In genomic region chr15:56337084-56337725, GRCh38 we compare ENCODE assay signal across 23 cellular contexts.
"Had no signal": no experiment of that assay in that cellular context is flagged by ENCODE, and none has a peak within 500 bp of the region (broad histone marks: within the 10 kb centered on the region; RNA-seq: fewer than 3 reads in every experiment).

No MANE protein-coding gene starts in this region.

- DNase-seq: activated CD4-positive, alpha-beta memory T cell treated with anti-CD3 and anti-CD28 coated beads, Interleukin-2, amount 10 ng/mL, durations not matched to agents 7 days and 5 days; activated CD4-positive, alpha-beta T cell treated with anti-CD3 and anti-CD28 coated beads, Interleukin-2, amount 10 ng/mL, durations not matched to agents 24 days and 14 days; activated effector memory CD4-positive, alpha-beta T cell treated with Interleukin-2 at 50 U/mL for 16 hours; activated naive CD4-positive, alpha-beta T cell treated with anti-CD3 and anti-CD28 coated beads, Interleukin-2, amount 50 U/mL, for 16 hours; activated T-cell treated with anti-CD3 and anti-CD28 coated beads, Interleukin-2, amount 50 U/mL, for 72 hours; anterior cingulate cortex; body of pancreas; cortex of kidney; erythroblast; foreskin keratinocyte; kidney; lower lobe of right lung; naive thymus-derived CD4-positive, alpha-beta T cell; posterior cingulate gyrus; sigmoid colon; stimulated activated CD4-positive, alpha-beta T cell treated with anti-CD3 and anti-CD28 coated beads, Interleukin-15, amount 100 ng/mL, for 24 hours; transverse colon had no signal

- H3K27ac ChIP-seq: body of pancreas, foreskin keratinocyte, lower lobe of right lung, neural progenitor cell, sigmoid colon, transverse colon had no signal

- H3K9me3 ChIP-seq: body of pancreas, lower lobe of right lung, sigmoid colon had no signal

- H3K27me3 ChIP-seq: body of pancreas, cardiac muscle cell, foreskin keratinocyte, neural progenitor cell, sigmoid colon, transverse colon had no signal

- H3K36me3 ChIP-seq: cardiac muscle cell, lower lobe of right lung, neural progenitor cell, sigmoid colon, transverse colon had no signal

- H3K4me3 ChIP-seq: body of pancreas, cardiac muscle cell, lower lobe of right lung, neural progenitor cell, sigmoid colon, smooth muscle cell, transverse colon had no signal

- ATAC-seq: activated CD4-positive, CD25-positive, alpha-beta regulatory T cell treated with anti-CD3 and anti-CD28 coated beads, Interleukin-2, amount 50 U/mL, for 24 hours; activated T-cell treated with anti-CD3 and anti-CD28 coated beads, Interleukin-2, amount 50 U/mL, for 72 hours; body of pancreas; foreskin keratinocyte; left lobe of liver; lower lobe of right lung; naive thymus-derived CD4-positive, alpha-beta T cell; stimulated activated memory B cell treated with anti-CD40 and anti-IgM and Interleukin-4, amounts not matched to agents 10 μg/mL and 1 μg/mL and 100 μg/mL, for 72 hours had no signal

- H3K4me1 ChIP-seq: body of pancreas, lower lobe of right lung, neural progenitor cell, sigmoid colon, transverse colon had no signal
